In the genomic region with DNA sequence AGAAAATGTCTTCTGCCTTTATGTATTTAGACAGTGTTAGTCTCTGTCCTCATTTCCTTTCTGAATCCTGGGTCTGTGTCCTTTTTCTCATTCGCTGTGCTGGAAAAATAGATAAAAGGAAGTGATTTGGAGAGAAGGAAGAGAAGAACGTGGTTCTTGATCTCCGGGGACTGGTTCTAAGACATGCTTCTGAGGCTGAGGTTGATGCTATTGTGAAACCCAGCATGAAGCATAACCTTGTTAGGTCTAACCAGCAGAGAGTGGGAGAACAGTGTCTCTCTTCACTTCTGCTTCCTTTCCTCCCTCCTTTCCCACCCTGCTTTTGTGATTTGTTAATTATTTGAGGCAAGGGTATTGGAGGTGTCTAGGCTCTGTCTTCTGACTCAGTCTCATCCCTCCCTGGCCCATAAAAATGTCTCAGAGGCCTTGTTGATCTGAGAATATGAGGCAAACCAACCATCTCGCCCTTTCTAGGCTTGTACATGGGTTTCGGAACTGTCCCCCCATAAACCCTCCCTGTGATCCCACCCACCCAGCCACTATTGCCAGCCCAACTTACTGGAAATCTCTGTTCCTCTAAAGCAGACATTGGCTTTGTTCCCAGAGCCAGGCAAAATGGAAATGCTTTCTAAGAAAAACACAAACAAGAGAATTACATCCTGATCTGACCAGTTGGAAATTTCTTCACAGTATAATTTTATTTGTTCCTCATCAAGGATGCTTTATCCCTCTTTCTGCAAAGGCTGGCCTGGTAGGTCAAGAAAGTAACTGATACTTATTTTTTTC, we compare ENCODE assay signal across 13 cellular contexts.
DNase-seq lines count a peak whose midpoint lies in the region; ATAC-seq and TF ChIP-seq lines count a peak whose summit lies in the region.
"Had no signal": no experiment of that assay in that cellular context is flagged by ENCODE, and none has a peak within 500 bp of the region (broad histone marks: within the 10 kb centered on the region; RNA-seq: fewer than 3 reads in every experiment).

No MANE protein-coding gene starts in this region.

- no peak overlapping the region for H3K27ac ChIP-seq in thyroid gland

- no peak for TF ChIP-seq POLR2A in thyroid gland (IDR thresholded peaks at IDR 0.05)

- peaks cover 0 to 14% of the 10 kb centered on the region in 2 donors for H3K4me1 ChIP-seq in thyroid gland

- H3K9me3 ChIP-seq in thyroid gland, result no peaks in the 10 kb centered on the region

- peak; percentile 19 for ATAC-seq in HG02678 (IDR thresholded peaks at IDR 0.05; ENCODE audit: unreplicated experiment)
- ATAC-seq: PC-3 had no signal

- intact Hi-C loops in thyroid gland (cut with DNase I), result no loop called here

- no peaks in the 10 kb centered on the region for H3K27me3 ChIP-seq in thyroid gland

- H3K4me3 ChIP-seq in fibroblast of villous mesenchyme (ENCODE audit: low read depth, low read length) (no peak overlapping the region), thyroid gland (replicated peaks in 1 of 3) (no peak overlapping the region)

- no peak for TF ChIP-seq CTCF in fibroblast of villous mesenchyme (IDR thresholded peaks at IDR 0.05; ENCODE audit: insufficient read depth, low read depth, low read length)
- no peak for TF ChIP-seq CTCF in thyroid gland (IDR thresholded peaks at IDR 0.05)

- 81 to 83% methylated on average over 5 of the region's 5 CpGs for WGBS in thyroid gland, 2 donors

- in situ Hi-C loops in SK-MEL-5 (cut with HindIII; ENCODE audit: low pct_unique_long_range_greater_than_20kb, low sequenced_read_pairs), result no loop called here

- DNase-seq in SK-MEL-5 (ENCODE audit: low read depth, low spot score) (peak; percentile 22), fibroblast of villous mesenchyme (ENCODE audit: low read depth) (peak; percentile 44), thyroid gland (peak; percentile 7 to 20), NCI-H187 treated with DMSO at 0.1 percent for 48 hours (lab: John Stamatoyannopoulos, UW) (no peak), NCI-H128 (lab: John Stamatoyannopoulos, UW; ENCODE audit: unreplicated experiment) (no peak)
- no peak for DNase-seq in NK-92 treated with Interleukin-12 subunit alpha and Interleukin-12 subunit beta, amount 100 ng/mL, for 24 hours (lab: John Stamatoyannopoulos, UW)
- DNase-seq: activated CD4-positive, alpha-beta memory T cell treated with anti-CD3 and anti-CD28 coated beads for 36 hours; CD4-positive, CD25-positive, alpha-beta regulatory T cell; NCI-H1105; NCI-H2227 treated with DMSO at 0.1 percent for 48 hours; PC-3; stimulated activated CD4-positive, alpha-beta T cell treated with anti-CD3 and anti-CD28 coated beads, Interleukin-12 subunit alpha, Interleukin-12 subunit beta, amount 100 ng/mL, for 4 hours had no signal

- no peaks in the 10 kb centered on the region for H3K36me3 ChIP-seq in thyroid gland

Comparison
In these comparisons a context has a peak if more than half of its experiments do, and no peak if none do; other contexts are left out.
1. DNase-seq: peak in SK-MEL-5 (single experiment), fibroblast of villous mesenchyme (single experiment) and thyroid gland (2 of 2); none in NCI-H187 treated with DMSO at 0.1 percent for 48 hours (single experiment), NK-92 treated with Interleukin-12 subunit alpha and Interleukin-12 subunit beta, amount 100 ng/mL, for 24 hours (single experiment) and NCI-H128 (single experiment).